ENCODE assay signal across 8 cellular contexts in the genomic region with DNA sequence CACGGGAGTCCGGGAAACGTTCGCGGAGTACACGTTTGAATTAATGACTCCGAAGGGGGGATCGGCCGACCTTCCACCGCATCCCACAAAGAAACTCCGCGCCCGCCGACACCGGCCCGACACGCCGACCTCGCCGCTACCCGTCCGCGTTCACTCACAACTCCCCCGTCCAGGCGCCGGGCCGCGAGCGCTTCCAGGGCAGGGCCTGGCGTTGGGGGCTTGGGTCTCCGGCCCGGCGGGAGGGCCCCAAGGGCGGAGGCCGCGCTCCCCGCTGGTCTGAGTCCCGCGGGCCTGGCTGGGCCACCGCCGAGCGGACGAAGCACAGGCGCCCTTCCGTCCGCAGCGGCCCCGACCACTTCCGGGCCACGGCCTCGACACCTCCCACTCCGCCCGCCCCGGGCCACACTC. TPM values are rescaled to one million over a fixed set of nuclear protein-coding genes. Genes with fewer than 3 reads are reported as not detected.
DNase-seq lines count a peak whose midpoint lies in the region; ATAC-seq and TF ChIP-seq lines count a peak whose summit lies in the region.
"Not testable (repeated sequence)": the region's sequence is repeated elsewhere in the genome, so short reads cannot be mapped to it uniquely, and the experiment has no call there.

No MANE protein-coding gene starts in this region.

- H3K4me1 Mint-ChIP-seq in glutamatergic neuron (ENCODE audit: low read depth, unreplicated experiment): peaks cover 17% of the 10 kb centered on the region
- H3K4me1 Mint-ChIP-seq in natural killer cell treated with Interleukin-12 subunit alpha and Interleukin-12 subunit beta and Interleukin-15 and Interleukin-18, amount 100 ng/mL, for 72 hours (ENCODE audit: low read depth in 2 of 2): peaks cover 37% of the 10 kb centered on the region in 2 donors

- TF ChIP-seq CTCF in GM13977 (IDR thresholded peaks at IDR 0.05; ENCODE audit: extremely low read depth, insufficient read depth, missing control alignments); RWPE1 (conservative IDR thresholded peaks at IDR 0.05; ENCODE audit: low read depth); glutamatergic neuron (IDR thresholded peaks at IDR 0.05; ENCODE audit: partially characterized antibody, unreplicated experiment); transverse colon (IDR thresholded peaks at IDR 0.05): not testable (repeated sequence)

- H3K9ac ChIP-seq in adipocyte (ENCODE audit: low read length): peak overlapping the region; percentile 91

- ATAC-seq in GM21786 (IDR thresholded peaks at IDR 0.05; ENCODE audit: unreplicated experiment) (peak; percentile 46), HG03439 (IDR thresholded peaks at IDR 0.05; ENCODE audit: unreplicated experiment) (peak; percentile 51)
- ATAC-seq in natural killer cell treated with Interleukin-12 subunit alpha and Interleukin-12 subunit beta and Interleukin-15 and Interleukin-18, amount 100 ng/mL, for 72 hours: peak; percentile 84 to 87

- H3K36me3 Mint-ChIP-seq in glutamatergic neuron (ENCODE audit: unreplicated experiment): not testable (repeated sequence)
- peaks cover 16% of the 10 kb centered on the region for H3K36me3 Mint-ChIP-seq in natural killer cell treated with Interleukin-12 subunit alpha and Interleukin-12 subunit beta and Interleukin-15 and Interleukin-18, amount 100 ng/mL, for 72 hours

- in situ Hi-C loops in GM13977 (cut with MboI; ENCODE audit: low pct_unique_long_range_greater_than_20kb, low sequenced_read_pairs, unreplicated experiment); transverse colon (cut with MboI; ENCODE audit: low pct_ligation_motif_present in 1 of 4, low pct_unique_long_range_greater_than_20kb in 1 of 4, low sequenced_read_pairs in 3 of 4): not testable (repeated sequence)

- not testable (repeated sequence) for TF ChIP-seq EP300 in transverse colon (IDR thresholded peaks at IDR 0.05; ENCODE audit: low read depth)

- intact Hi-C loops in transverse colon (cut with DNase I; ENCODE audit: low total_unique reads): loop anchor here (5.0 kb wide), 1 partner anchor 715 kb away; a partner anchor contains a TSS

- H3K27ac ChIP-seq in RWPE1: peak overlapping the region; percentile 97
- H3K27ac ChIP-seq in transverse colon: peak overlapping the region; percentile 90 to 99 (median 96)

- H3K27me3 Mint-ChIP-seq in glutamatergic neuron (ENCODE audit: unreplicated experiment); natural killer cell treated with Interleukin-12 subunit alpha and Interleukin-12 subunit beta and Interleukin-15 and Interleukin-18, amount 100 ng/mL, for 72 hours: not testable (repeated sequence)

- peak; percentile 78 for DNase-seq in GM13977 (ENCODE audit: low spot score)
- not testable (repeated sequence) for DNase-seq in RWPE1 (ENCODE audit: low spot score); adipocyte (ENCODE audit: low read depth); glutamatergic neuron; transverse colon
- peak; percentile 92 for DNase-seq in natural killer cell treated with Interleukin-12 subunit alpha and Interleukin-12 subunit beta and Interleukin-15 and Interleukin-18, amount 100 ng/mL, for 72 hours (ENCODE audit: low spot score)

- H3K27ac Mint-ChIP-seq in glutamatergic neuron (ENCODE audit: unreplicated experiment): peak overlapping the region; percentile 78
- H3K27ac Mint-ChIP-seq in natural killer cell treated with Interleukin-12 subunit alpha and Interleukin-12 subunit beta and Interleukin-15 and Interleukin-18, amount 100 ng/mL, for 72 hours: peak overlapping the region; percentile 94 to 96

- H3K36me3 ChIP-seq in adipocyte (ENCODE audit: control insufficient read depth, insufficient read depth, low read length, severe bottlenecking): peaks cover 19% of the 10 kb centered on the region
- peaks cover 0 to 14% (median 6%) of the 10 kb centered on the region in 4 donors for H3K36me3 ChIP-seq in transverse colon

- CTCF ChIA-PET in RWPE1 (lab: Yijun Ruan, JAX): not testable (repeated sequence)

- peaks cover 11% of the 10 kb centered on the region for H3K9me3 Mint-ChIP-seq in glutamatergic neuron (ENCODE audit: unreplicated experiment)
- H3K9me3 Mint-ChIP-seq in natural killer cell treated with Interleukin-12 subunit alpha and Interleukin-12 subunit beta and Interleukin-15 and Interleukin-18, amount 100 ng/mL, for 72 hours: not testable (repeated sequence)

- not testable (repeated sequence) for H3K9me3 ChIP-seq in adipocyte (ENCODE audit: control insufficient read depth, low read length); transverse colon

- 0% methylated on average over 33 of the region's 54 CpGs; no CpG with 5 or more reads in 1 of the 2 donors for WGBS in transverse colon (ENCODE audit: low coverage in 1 of 2), 2 donors

- H3K27me3 ChIP-seq in adipocyte (replicated peaks; ENCODE audit: control insufficient read depth, insufficient read depth, low read length); transverse colon: not testable (repeated sequence)

- H3K4me3 Mint-ChIP-seq in glutamatergic neuron (ENCODE audit: unreplicated experiment): peak overlapping the region; percentile 90
- H3K4me3 Mint-ChIP-seq in natural killer cell treated with Interleukin-12 subunit alpha and Interleukin-12 subunit beta and Interleukin-15 and Interleukin-18, amount 100 ng/mL, for 72 hours: peak overlapping the region; percentile 94

- H3K4me3 ChIP-seq in adipocyte (ENCODE audit: low read length): peak overlapping the region; percentile 91
- H3K4me3 ChIP-seq in transverse colon: peak overlapping the region; percentile 33 to 97 (median 66)

- H3K4me1 ChIP-seq in adipocyte (ENCODE audit: control insufficient read depth, insufficient read depth, low read length): peaks cover 28% of the 10 kb centered on the region
- H3K4me1 ChIP-seq in transverse colon: peaks cover 17 to 35% (median 28%) of the 10 kb centered on the region in 4 donors

- POLR2A ChIA-PET in RWPE1 (lab: Yijun Ruan, JAX; ENCODE audit: low non-redundant PET): not testable (repeated sequence)

- not testable (repeated sequence) for TF ChIP-seq POLR2A in transverse colon (IDR thresholded peaks at IDR 0.05)

RNA-seq across cellular contexts. Expression of a gene that starts 0.4 kb away (rescaled TPM):
- total RNA-seq in glutamatergic neuron (ENCODE audit: unreplicated experiment) (220 TPM), transverse colon (100 to 1,000 TPM; 110 to 153 (median 126) TPM)
- 100 to 1,000 TPM; 256 to 334 TPM for total RNA-seq in natural killer cell treated with Interleukin-12 subunit alpha and Interleukin-12 subunit beta and Interleukin-15 and Interleukin-18, amount 100 ng/mL, for 72 hours

RNA-seq across cellular contexts. Expression of a gene that starts 16.1 kb away (rescaled TPM):
- total RNA-seq in glutamatergic neuron (ENCODE audit: unreplicated experiment): 50.9 TPM
- 10 to 100 TPM; 29.1 to 51.1 TPM for total RNA-seq in natural killer cell treated with Interleukin-12 subunit alpha and Interleukin-12 subunit beta and Interleukin-15 and Interleukin-18, amount 100 ng/mL, for 72 hours
- 100 to 1,000 TPM in 2 of 4 donors, 10 to 100 TPM in 2; 24.5 to 218 (median 100) TPM for total RNA-seq in transverse colon

RNA-seq across cellular contexts. Expression of a gene that starts 31.3 kb away (rescaled TPM):
- total RNA-seq in glutamatergic neuron (ENCODE audit: unreplicated experiment) (3.4 TPM), transverse colon (1 to 10 TPM in 1 of 4 donors, under 1 TPM in 2, not detected in 1; 0.55 to 3.0 (median 0.64) TPM)
- total RNA-seq in natural killer cell treated with Interleukin-12 subunit alpha and Interleukin-12 subunit beta and Interleukin-15 and Interleukin-18, amount 100 ng/mL, for 72 hours: 1 to 10 TPM in 1 of 2 donors, under 1 TPM in 1; 0.88 to 3.5 TPM

RNA-seq across cellular contexts. Expression of a gene that starts 44.1 kb away (rescaled TPM):
- 53.4 TPM for total RNA-seq in glutamatergic neuron (ENCODE audit: unreplicated experiment)
- 10 to 100 TPM; 27.5 to 51.8 TPM for total RNA-seq in natural killer cell treated with Interleukin-12 subunit alpha and Interleukin-12 subunit beta and Interleukin-15 and Interleukin-18, amount 100 ng/mL, for 72 hours
- total RNA-seq in transverse colon: 100 to 1,000 TPM in 1 of 4 donors, 10 to 100 TPM in 3; 36.5 to 124 (median 53.6) TPM

RNA-seq across cellular contexts. Expression of a gene that starts 52.9 kb away (rescaled TPM):
- total RNA-seq in glutamatergic neuron (ENCODE audit: unreplicated experiment) (33.9 TPM), transverse colon (10 to 100 TPM; 18.0 to 49.0 (median 29.5) TPM)
- total RNA-seq in natural killer cell treated with Interleukin-12 subunit alpha and Interleukin-12 subunit beta and Interleukin-15 and Interleukin-18, amount 100 ng/mL, for 72 hours: 10 to 100 TPM; 18.8 to 39.8 TPM
